In genomic region chr2:25379535-25379934, GRCh38 we compare ENCODE assay signal across 1 cellular context.
TF ChIP-seq lines count a peak whose summit lies in the region.

No MANE protein-coding gene starts in this region.

TF ChIP-seq in GM12878, 131 proteins besides CTCF, POLR2A, EP300 and RAD21 (continued from another document):
- no peak for TF ChIP-seq PRDM15 (CRISPR knock-in tag; IDR thresholded peaks at IDR 0.05)
- TF ChIP-seq EZH2 (IDR thresholded peaks at IDR 0.05; ENCODE audit: borderline replicate concordance, control insufficient read depth, low read depth, low read length) = no peak
